Comparison of ENCODE assay signal across 8 cellular contexts in genomic region chr14:70188292-70188607, GRCh38. TPM values are rescaled to one million over a fixed set of nuclear protein-coding genes. Genes with fewer than 3 reads are reported as not detected.
DNase-seq lines count a peak whose midpoint lies in the region; ATAC-seq and TF ChIP-seq lines count a peak whose summit lies in the region.

No MANE protein-coding gene starts in this region.

- CTCF ChIA-PET in RWPE1 (lab: Yijun Ruan, JAX), result no interaction called here

- no peak for DNase-seq in heart left ventricle
- no peak for DNase-seq in cardiac septum (ENCODE audit: low spot score)
- peak; percentile 36 for DNase-seq in RWPE1 (ENCODE audit: low spot score)
- no peak for DNase-seq in esophagus squamous epithelium (lab: John Stamatoyannopoulos, UW)
- no peak for DNase-seq in trophoblast cell
- DNase-seq in NCI-H2196 treated with DMSO at 0.1 percent for 48 hours (lab: John Stamatoyannopoulos, UW; ENCODE audit: unreplicated experiment), result no peak

- POLR2A ChIA-PET in RWPE1 (lab: Yijun Ruan, JAX; ENCODE audit: low non-redundant PET), result no interaction called here

- H3K4me2 ChIP-seq in trophoblast cell (ENCODE audit: low read length), result peak overlapping the region; percentile 88

- H3K27ac ChIP-seq in heart left ventricle (no peak overlapping the region), RWPE1 (no peak overlapping the region), esophagus squamous epithelium (peak overlapping the region in 1 of 4 donors; percentile 18), trophoblast cell (ENCODE audit: low read depth, low read length) (no peak overlapping the region)

- H2AFZ ChIP-seq in trophoblast cell (ENCODE audit: insufficient read depth, low read length, poor library complexity), result peak overlapping the region; percentile 50

- no peaks in the 10 kb centered on the region for H3K79me1 ChIP-seq in trophoblast cell (ENCODE audit: low read length)

- no peaks in the 10 kb centered on the region for H3K36me3 ChIP-seq in heart left ventricle
- no peaks in the 10 kb centered on the region for H3K36me3 ChIP-seq in esophagus squamous epithelium
- no peaks in the 10 kb centered on the region for H3K36me3 ChIP-seq in trophoblast cell (ENCODE audit: control insufficient read depth in 1 of 2, insufficient read depth in 2 of 2, low read length in 2 of 2)

- H3K9me3 ChIP-seq in heart left ventricle, result no peaks in the 10 kb centered on the region
- H3K9me3 ChIP-seq in esophagus squamous epithelium, result no peaks in the 10 kb centered on the region
- peaks cover 4% of the 10 kb centered on the region for H3K9me3 ChIP-seq in trophoblast cell (ENCODE audit: insufficient read depth, low read depth, low read length)

- no peak overlapping the region for H2AK5ac ChIP-seq in trophoblast cell (ENCODE audit: low read length)

- H2BK12ac ChIP-seq in trophoblast cell (ENCODE audit: low read length), result no peak overlapping the region

- no peak overlapping the region for H2BK120ac ChIP-seq in trophoblast cell (ENCODE audit: insufficient read depth, low read length, poor library complexity)

- no peak overlapping the region for H4K91ac ChIP-seq in trophoblast cell (ENCODE audit: low read depth, low read length)

- H3K4me1 ChIP-seq in heart left ventricle, result peaks cover 0 to 31% (median 7%) of the 10 kb centered on the region in 12 donors
- peaks cover 17 to 31% (median 17%) of the 10 kb centered on the region in 3 donors for H3K4me1 ChIP-seq in esophagus squamous epithelium
- peaks cover 11 to 20% of the 10 kb centered on the region in 2 experiments for H3K4me1 ChIP-seq in trophoblast cell (ENCODE audit: control insufficient read depth in 1 of 2, insufficient read depth in 2 of 2, low read length in 2 of 2)

- no peak overlapping the region for H3K4ac ChIP-seq in trophoblast cell (ENCODE audit: low read depth, low read length)

- H3K23ac ChIP-seq in trophoblast cell (ENCODE audit: low read length), result no peak overlapping the region

- peak in 1 of 4 donors; percentile 30 for ATAC-seq in heart left ventricle
- ATAC-seq in HG02981 (IDR thresholded peaks at IDR 0.05; ENCODE audit: unreplicated experiment), result no peak
- ATAC-seq in HG03097 (IDR thresholded peaks at IDR 0.05; ENCODE audit: low FRiP score, unreplicated experiment), result no peak

- no peaks in the 10 kb centered on the region for H3K79me2 ChIP-seq in trophoblast cell (ENCODE audit: control insufficient read depth, insufficient read depth, low read length, poor library complexity)

- peak overlapping the region; percentile 17 to 58 (median 46) for H3K4me3 ChIP-seq in heart left ventricle
- H3K4me3 ChIP-seq in esophagus squamous epithelium, result peak overlapping the region; percentile 27 to 62 (median 47)
- H3K4me3 ChIP-seq in trophoblast cell (ENCODE audit: low read depth, low read length), result peak overlapping the region; percentile 57

- no peak for TF ChIP-seq POLR2A in heart left ventricle (IDR thresholded peaks at IDR 0.05)
- TF ChIP-seq POLR2A in esophagus squamous epithelium (IDR thresholded peaks at IDR 0.05), result no peak

- H3K14ac ChIP-seq in trophoblast cell (ENCODE audit: low read length), result no peak overlapping the region

- no peak overlapping the region for H4K12ac ChIP-seq in trophoblast cell (ENCODE audit: low read depth, low read length)

- TF ChIP-seq CTCF in heart left ventricle (IDR thresholded peaks at IDR 0.05) (no peak), RWPE1 (conservative IDR thresholded peaks at IDR 0.05; ENCODE audit: low read depth) (no peak), esophagus squamous epithelium (IDR thresholded peaks at IDR 0.05) (no peak)

- H3K18ac ChIP-seq in trophoblast cell (ENCODE audit: low read length), result no peak overlapping the region

- H4K8ac ChIP-seq in trophoblast cell (ENCODE audit: low read depth, low read length), result no peak overlapping the region

- H3K27me3 ChIP-seq in heart left ventricle, result peaks cover 10 to 81% (median 37%) of the 10 kb centered on the region in 9 donors
- H3K27me3 ChIP-seq in esophagus squamous epithelium, result peaks cover 8 to 95% (median 10%) of the 10 kb centered on the region in 4 donors
- peaks cover 34% of the 10 kb centered on the region for H3K27me3 ChIP-seq in trophoblast cell (ENCODE audit: insufficient read depth, low read length)

- H2BK5ac ChIP-seq in trophoblast cell (ENCODE audit: low read depth, low read length, poor library complexity), result no peak overlapping the region

- no peak overlapping the region for H3K9ac ChIP-seq in trophoblast cell (ENCODE audit: low read length)

- intact Hi-C loops in heart left ventricle (cut with DNase I) (no loop called here), cardiac septum (cut with DNase I) (no loop called here), esophagus squamous epithelium (cut with DNase I) (no loop called here)

- WGBS in heart left ventricle, 4 donors, result 0 to 2% (median 1%) methylated on average over 13 to 36 of the region's 36 CpGs
- WGBS in esophagus squamous epithelium, 2 donors, result 0% methylated on average over 1 of the region's 36 CpGs; no CpG with 5 or more reads in 1 of the 2 donors
- no CpG with 5 or more reads among the region's 36 CpGs for WGBS in trophoblast cell (ENCODE audit: extremely low coverage, insufficient coverage, insufficient read length)

RNA-seq across cellular contexts. Expression of gene SLC8A3, which starts 0.5 kb away (rescaled TPM):
- under 1 TPM in 4 of 9 donors, not detected in 5; 0.08 to 0.23 (median 0.15) TPM for total RNA-seq in heart left ventricle
- polyA plus RNA-seq in heart left ventricle, result under 1 TPM in 1 of 2 donors, not detected in 1; 0.03 TPM
- total RNA-seq in cardiac septum, result 0.19 TPM
- 1 to 10 TPM in 1 of 4 donors, under 1 TPM in 2, not detected in 1; 0.09 to 1.7 (median 0.23) TPM for total RNA-seq in esophagus squamous epithelium
- polyA plus RNA-seq in trophoblast cell (2013), result 0.18 and 0.22 TPM in 2 replicates
